8 cellular contexts compared by ENCODE assay signal in the genomic region with DNA sequence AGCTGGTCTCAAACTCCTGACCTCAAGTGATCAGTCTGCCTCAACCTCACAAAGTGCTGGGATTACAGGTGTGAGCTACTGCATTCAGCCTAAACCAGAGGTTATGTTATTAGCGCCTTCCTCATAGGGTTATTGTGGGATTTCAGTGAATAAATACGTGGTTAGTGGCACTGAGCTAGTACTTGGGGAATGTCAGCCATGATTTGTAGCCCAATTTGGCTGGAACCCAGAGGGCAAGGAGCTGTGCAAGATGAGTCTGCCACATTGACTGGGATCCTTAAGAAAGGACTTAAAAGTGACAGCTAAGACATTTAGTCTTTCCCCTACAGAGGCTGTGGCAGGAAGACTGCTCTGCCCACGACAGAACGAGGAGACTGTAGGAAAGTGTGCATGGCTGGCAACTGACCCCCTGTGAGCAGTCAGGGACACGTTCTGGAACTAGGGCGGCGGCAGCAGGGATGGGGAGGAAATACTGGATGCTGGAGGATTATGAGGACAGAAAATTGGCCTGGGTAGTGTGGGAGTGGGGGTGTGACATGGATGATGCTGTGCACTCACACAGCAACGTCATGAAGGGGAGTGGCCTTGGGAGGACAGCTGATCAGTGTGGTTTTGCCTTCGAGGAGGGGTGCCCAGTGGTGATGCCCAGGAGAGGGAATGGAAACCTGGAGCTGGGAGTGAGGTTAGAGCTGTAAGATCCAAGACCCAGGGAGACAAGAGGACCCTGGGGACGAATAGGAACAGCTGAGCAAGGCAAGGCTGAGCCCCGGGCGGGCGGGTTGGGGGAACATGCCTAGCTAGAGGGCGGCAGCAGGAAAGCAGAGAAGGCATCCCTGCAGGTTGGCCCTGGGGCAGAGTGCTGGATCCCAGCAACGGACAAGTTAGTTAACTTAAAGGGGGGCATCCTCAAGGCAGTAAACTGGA. TPM values are rescaled to one million over a fixed set of nuclear protein-coding genes. Genes with fewer than 3 reads are reported as not detected.
A peak's percentile ranks its signal among the peaks of the same experiment; 100 is the strongest.
DNase-seq lines count a peak whose midpoint lies in the region; ATAC-seq and TF ChIP-seq lines count a peak whose summit lies in the region.

No MANE protein-coding gene starts in this region.

- H3K4me2 ChIP-seq in mammary epithelial cell (ENCODE audit: insufficient read depth, low read depth, low read length): peak overlapping the region; percentile 87

- in situ Hi-C loops in mammary epithelial cell (cut with MboI; ENCODE audit: low sequenced_read_pairs in 2 of 2) (loop anchor here in 1 of 2 donors (5.0 kb wide), 1 partner anchor 50 kb away; no protein-coding TSS in a partner anchor), gastrocnemius medialis (cut with MboI; ENCODE audit: low sequenced_read_pairs in 4 of 4) (no loop called here)

- BruUV-seq in mammary epithelial cell (replicated peaks; lab: Mats Ljungman, UMichigan): no TSS peak

- CTCF ChIA-PET in mammary epithelial cell (lab: Charles Lee; ENCODE audit: low non-redundant PET): interaction anchor here (0.5 to 0.8 kb wide), 2 partner anchors 37 to 47 kb away, joined by 4 read pairs; no protein-coding TSS in a partner anchor

- H4K20me1 ChIP-seq in mammary epithelial cell (ENCODE audit: insufficient read depth, low read length): no peaks in the 10 kb centered on the region

- H3K9me3 ChIP-seq in mammary epithelial cell (replicated peaks; ENCODE audit: insufficient read depth, low read length) (no peaks in the 10 kb centered on the region), iPS-18c (ENCODE audit: control insufficient read depth, insufficient read depth, low read length) (peaks cover 11% of the 10 kb centered on the region), gastrocnemius medialis (no peaks in the 10 kb centered on the region)

- H3K4me1 ChIP-seq in mammary epithelial cell (ENCODE audit: insufficient read depth, low read length): peaks cover 15% of the 10 kb centered on the region
- peaks cover 11 to 25% of the 10 kb centered on the region in 2 donors for H3K4me1 ChIP-seq in gastrocnemius medialis

- no peaks in the 10 kb centered on the region for H3K36me3 ChIP-seq in mammary epithelial cell (ENCODE audit: insufficient read depth, low read length)
- H3K36me3 ChIP-seq in gastrocnemius medialis: no peaks in the 10 kb centered on the region

- TF ChIP-seq CTCF in mammary epithelial cell (conservative IDR thresholded peaks at IDR 0.05 in 1 of 2, IDR thresholded peaks at IDR 0.05 in 1 of 2; ENCODE audit: extremely low read depth in 1 of 2, insufficient read depth in 1 of 2, low read depth in 1 of 2, low read length in 2 of 2) (no peak), gastrocnemius medialis (IDR thresholded peaks at IDR 0.05 in 4 of 5, conservative IDR thresholded peaks at IDR 0.05 in 1 of 5) (no peak)

- H3K9ac ChIP-seq in mammary epithelial cell (ENCODE audit: insufficient read depth, low read length): no peak overlapping the region

- dilution Hi-C loops in mammary epithelial cell (cut with HindIII; ENCODE audit: low sequenced_read_pairs): no loop called here

- H3K4me3 ChIP-seq in GM08714 (ENCODE audit: low read length) (peak overlapping the region; percentile 82; the same call in 1 of the 2 replicates), mammary epithelial cell (replicated peaks in 1 of 3; ENCODE audit: insufficient read depth in 1 of 3, low read depth in 2 of 3, low read length in 3 of 3) (peak overlapping the region in 2 of 3 experiments; percentile 24 to 61), iPS-18c (ENCODE audit: insufficient read depth, low read depth, low read length) (peak overlapping the region; percentile 20; the same call in 1 of the 2 replicates), gastrocnemius medialis (peak overlapping the region; percentile 18 to 81 (median 72))

- peak overlapping the region; percentile 68 for H2AFZ ChIP-seq in mammary epithelial cell (ENCODE audit: low read depth, low read length)

- no peak for TF ChIP-seq POLR2A in gastrocnemius medialis (IDR thresholded peaks at IDR 0.05)

- peak overlapping the region; percentile 6 for H3K27ac ChIP-seq in mammary epithelial cell (ENCODE audit: insufficient read depth, low read depth, low read length)
- H3K27ac ChIP-seq in gastrocnemius medialis: peak overlapping the region; percentile 31 to 86 (median 82)

- DNase-seq in NCI-H1694 treated with DMSO at 0.1 percent for 48 hours (lab: John Stamatoyannopoulos, UW): peak; percentile 39
- DNase-seq in T-helper 9 cell: peak; percentile 54
- DNase-seq in mammary epithelial cell: peak; percentile 72
- peak; percentile 47 to 65 for DNase-seq in gastrocnemius medialis

- H3K79me2 ChIP-seq in mammary epithelial cell (ENCODE audit: insufficient read depth, low read length): no peaks in the 10 kb centered on the region

- intact Hi-C loops in mammary epithelial cell (cut with micrococcal nuclease): no loop called here
- intact Hi-C loops in gastrocnemius medialis (cut with DNase I; ENCODE audit: low total_unique reads): loop anchor here (2.0 kb wide), 1 partner anchor 45 kb away; the partner anchor contains the start of gene CDR2L

- peak in 1 of 2 donors; percentile 26 for ATAC-seq in gastrocnemius medialis
- ATAC-seq in HG03442 (IDR thresholded peaks at IDR 0.05; ENCODE audit: unreplicated experiment): no peak
- ATAC-seq in GM21576 (IDR thresholded peaks at IDR 0.05; ENCODE audit: unreplicated experiment): no peak

- H3K27me3 ChIP-seq in mammary epithelial cell (ENCODE audit: insufficient read depth, low read length) (no peaks in the 10 kb centered on the region), gastrocnemius medialis (no peaks in the 10 kb centered on the region)

- WGBS in mammary epithelial cell (ENCODE audit: low coverage, missing lambda C conversion rate): 20% methylated on average over 8 of the region's 15 CpGs

RNA-seq across cellular contexts. Expression of gene ATP5PD, which starts 14.5 kb away (rescaled TPM):
- total RNA-seq in mammary epithelial cell (100 to 1,000 TPM; 142 to 269 TPM), gastrocnemius medialis (100 to 1,000 TPM; 377 to 495 (median 491) TPM)
- polyA plus RNA-seq in mammary epithelial cell: 382 TPM
- 123 TPM for polyA minus RNA-seq in mammary epithelial cell

RNA-seq across cellular contexts. Expression of gene KCTD2, which starts 14.8 kb away (rescaled TPM):
- total RNA-seq in mammary epithelial cell (10 to 100 TPM; 13.7 to 20.5 TPM), gastrocnemius medialis (10 to 100 TPM; 29.4 to 51.1 (median 41.8) TPM)
- polyA plus RNA-seq in mammary epithelial cell: 16.8 TPM
- polyA minus RNA-seq in mammary epithelial cell: 26.4 TPM

RNA-seq across cellular contexts. Expression of gene MRPL58, which starts 19.8 kb away (rescaled TPM):
- 10 to 100 TPM; 22.2 to 43.2 TPM for total RNA-seq in mammary epithelial cell
- polyA plus RNA-seq in mammary epithelial cell: 53.1 TPM
- 15.8 TPM for polyA minus RNA-seq in mammary epithelial cell
- 100 to 1,000 TPM in 3 of 4 donors, 10 to 100 TPM in 1; 97.9 to 141 (median 107) TPM for total RNA-seq in gastrocnemius medialis

RNA-seq across cellular contexts. Expression of gene CDR2L, which starts 44.8 kb away (rescaled TPM):
- total RNA-seq in mammary epithelial cell (10 to 100 TPM; 38.5 to 45.5 TPM), gastrocnemius medialis (1 to 10 TPM; 1.3 to 3.6 (median 2.6) TPM)
- 25.8 TPM for polyA plus RNA-seq in mammary epithelial cell
- polyA minus RNA-seq in mammary epithelial cell: 15.7 TPM

RNA-seq across cellular contexts. Expression of gene SLC16A5, which starts 55.5 kb away (rescaled TPM):
- total RNA-seq in mammary epithelial cell (1 to 10 TPM; 3.5 to 7.1 TPM), gastrocnemius medialis (1 to 10 TPM; 1.5 to 7.9 (median 6.9) TPM)
- polyA plus RNA-seq in mammary epithelial cell: 1.6 TPM
- polyA minus RNA-seq in mammary epithelial cell: 1.1 TPM

Comparison
In these comparisons a context has a peak if more than half of its experiments do, and no peak if none do; other contexts are left out.
1. H3K4me3 ChIP-seq: peak in every context shown above with its lines; median percentile 82 in GM08714; 72 in gastrocnemius medialis; 42 in mammary epithelial cell; 20 in iPS-18c.